In genomic region chr2:117108741-117109267, GRCh38 we compare ENCODE assay signal across 8 cellular contexts.
"Had no signal": no experiment of that assay in that cellular context is flagged by ENCODE, and none has a peak within 500 bp of the region (broad histone marks: within the 10 kb centered on the region; RNA-seq: fewer than 3 reads in every experiment).

No MANE protein-coding gene starts in this region.

- DNase-seq: GM23248, GOT3, H7, HFFc6, KBM-7 had no signal

- H3K27ac Mint-ChIP-seq: HFFc6, IgD-negative memory B cell had no signal

- H2AFZ ChIP-seq: GM23248 had no signal

- H3K9ac ChIP-seq: GM23248 had no signal

- H3K4me3 ChIP-seq: GM23248, HAP-1 had no signal

- H3K27me3 Mint-ChIP-seq: IgD-negative memory B cell had no signal

- H3K4me1 Mint-ChIP-seq: IgD-negative memory B cell had no signal

- ATAC-seq: HCT116 had no signal

- H3K4me3 Mint-ChIP-seq: HFFc6, IgD-negative memory B cell had no signal

- H3K36me3 ChIP-seq: HAP-1 had no signal

- H3K4me1 ChIP-seq: HAP-1 had no signal

- H3K27ac ChIP-seq: GM23248 had no signal

- H3K9me3 ChIP-seq: HAP-1 had no signal

- H3K36me3 Mint-ChIP-seq: IgD-negative memory B cell had no signal
